ENCODE assay signal across 10 cellular contexts in the genomic region with DNA sequence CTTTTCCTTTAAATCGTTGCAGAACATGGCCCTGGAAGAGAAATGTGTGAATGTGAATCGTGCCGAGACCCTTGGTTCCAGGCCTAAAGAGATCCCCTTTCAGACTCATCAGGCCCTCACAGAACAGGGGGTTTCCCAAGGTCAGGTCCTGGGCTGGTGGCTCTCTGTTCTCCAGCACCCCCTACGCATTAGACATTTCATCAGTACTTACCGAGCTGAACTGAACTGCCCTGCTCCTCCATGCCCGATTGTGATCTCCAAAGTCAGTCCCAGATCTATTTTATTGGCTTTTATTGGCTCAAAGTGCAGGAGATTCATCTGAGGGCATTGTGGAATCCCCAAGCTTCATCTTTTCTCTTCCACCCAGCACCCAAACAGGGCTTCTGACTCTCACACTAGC. TPM values are rescaled to one million over a fixed set of nuclear protein-coding genes. Genes with fewer than 3 reads are reported as not detected.
A peak's percentile ranks its signal among the peaks of the same experiment; 100 is the strongest.
DNase-seq lines count a peak whose midpoint lies in the region; ATAC-seq and TF ChIP-seq lines count a peak whose summit lies in the region.
"Had no signal": no experiment of that assay in that cellular context is flagged by ENCODE, and none has a peak within 500 bp of the region (broad histone marks: within the 10 kb centered on the region; RNA-seq: fewer than 3 reads in every experiment).

No MANE protein-coding gene starts in this region.

- no peaks in the 10 kb centered on the region for H3K27me3 Mint-ChIP-seq in activated naive CD8-positive, alpha-beta T cell treated with anti-CD3 and anti-CD28 coated beads, Interleukin-2, amount 50 U/mL, for 24 hours
- peaks cover 25% of the 10 kb centered on the region for H3K27me3 Mint-ChIP-seq in HFFc6 (ENCODE audit: insufficient read depth)

- H3K36me3 Mint-ChIP-seq in activated naive CD8-positive, alpha-beta T cell treated with anti-CD3 and anti-CD28 coated beads, Interleukin-2, amount 50 U/mL, for 24 hours (ENCODE audit: low read depth), result peaks cover 57% of the 10 kb centered on the region
- no peaks in the 10 kb centered on the region for H3K36me3 Mint-ChIP-seq in HFFc6 (ENCODE audit: low read depth)

- TF ChIP-seq CTCF in GM12865 (IDR thresholded peaks at IDR 0.05; ENCODE audit: insufficient read depth, low read depth, low read length, missing control alignments), result no peak
- TF ChIP-seq CTCF in GM20000 (IDR thresholded peaks at IDR 0.05; ENCODE audit: extremely low read depth, missing control alignments), result no peak
- no peak for TF ChIP-seq CTCF in HFFc6 (IDR thresholded peaks at IDR 0.05)

- no peaks in the 10 kb centered on the region for H3K9me3 Mint-ChIP-seq in activated naive CD8-positive, alpha-beta T cell treated with anti-CD3 and anti-CD28 coated beads, Interleukin-2, amount 50 U/mL, for 24 hours
- H3K9me3 Mint-ChIP-seq in HFFc6, result no peaks in the 10 kb centered on the region
- H3K9me3 Mint-ChIP-seq: nephron progenitor cell had no signal

- no peak overlapping the region for H3K4me3 ChIP-seq in GM12865 (ENCODE audit: low read depth, low read length)

- H3K4me3 Mint-ChIP-seq in activated naive CD8-positive, alpha-beta T cell treated with anti-CD3 and anti-CD28 coated beads, Interleukin-2, amount 50 U/mL, for 24 hours, result peak overlapping the region; percentile 31
- no peak overlapping the region for H3K4me3 Mint-ChIP-seq in HFFc6
- H3K4me3 Mint-ChIP-seq: nephron progenitor cell had no signal

- H3K4me1 Mint-ChIP-seq in activated naive CD8-positive, alpha-beta T cell treated with anti-CD3 and anti-CD28 coated beads, Interleukin-2, amount 50 U/mL, for 24 hours, result peaks cover 44% of the 10 kb centered on the region
- peaks cover 13% of the 10 kb centered on the region; the same call in 1 of the 2 replicates for H3K4me1 Mint-ChIP-seq in HFFc6 (ENCODE audit: low read depth)

- ATAC-seq in HG03280 (IDR thresholded peaks at IDR 0.05; ENCODE audit: unreplicated experiment), result peak; percentile 40
- ATAC-seq in activated naive CD8-positive, alpha-beta T cell treated with anti-CD3 and anti-CD28 coated beads, Interleukin-2, amount 50 U/mL, for 24 hours, result peak; percentile 23

- H3K27ac Mint-ChIP-seq in activated naive CD8-positive, alpha-beta T cell treated with anti-CD3 and anti-CD28 coated beads, Interleukin-2, amount 50 U/mL, for 24 hours, result peak overlapping the region; percentile 15
- H3K27ac Mint-ChIP-seq in HFFc6, result no peak overlapping the region
- H3K27ac Mint-ChIP-seq: nephron progenitor cell had no signal

- DNase-seq in GM12865 (ENCODE audit: low read depth), result peak; percentile 61
- DNase-seq in GM20000 (ENCODE audit: low spot score), result peak; percentile 51
- DNase-seq in activated naive CD8-positive, alpha-beta T cell treated with anti-CD3 and anti-CD28 coated beads, Interleukin-2, amount 50 U/mL, for 24 hours, result no peak
- DNase-seq in HFFc6, result no peak
- DNase-seq in NCI-H446 treated with DMSO at 0.1 percent for 48 hours (lab: John Stamatoyannopoulos, UW), result no peak
- no peak for DNase-seq in stimulated activated CD4-positive, alpha-beta T cell treated with anti-CD3 and anti-CD28 coated beads, Interleukin-2, amount 100 ng/mL, for 24 hours
- DNase-seq in RKO (ENCODE audit: low spot score), result no peak
- DNase-seq: NCI-H1417, nephron progenitor cell had no signal

RNA-seq across cellular contexts. Expression of a gene that starts 27.5 kb away (rescaled TPM):
- not detected for total RNA-seq in HFFc6 (2021; fragmentation: NEBNext Ultra II Directional; extraction: Animal tissue kit (Norgen Biotek cat#: 25700))

Comparison
In these comparisons a context has a peak if more than half of its experiments do, and no peak if none do; other contexts are left out.
1. DNase-seq: peak in GM12865 (single experiment) and GM20000 (single experiment); none in activated naive CD8-positive, alpha-beta T cell treated with anti-CD3 and anti-CD28 coated beads, Interleukin-2, amount 50 U/mL, for 24 hours (single experiment), HFFc6 (single experiment), NCI-H446 treated with DMSO at 0.1 percent for 48 hours (single experiment), stimulated activated CD4-positive, alpha-beta T cell treated with anti-CD3 and anti-CD28 coated beads, Interleukin-2, amount 100 ng/mL, for 24 hours (0 of 2) and RKO (single experiment).